ENCODE assay signal across 25 cellular contexts in genomic region chr14:69916396-69916795, GRCh38. TPM values are rescaled to one million over a fixed set of nuclear protein-coding genes. Genes with fewer than 3 reads are reported as not detected.
DNase-seq lines count a peak whose midpoint lies in the region; ATAC-seq, FAIRE-seq and TF ChIP-seq lines count a peak whose summit lies in the region.
"Had no signal": no experiment of that assay in that cellular context is flagged by ENCODE, and none has a peak within 500 bp of the region (broad histone marks: within the 10 kb centered on the region; RNA-seq: fewer than 3 reads in every experiment).

No MANE protein-coding gene starts in this region.

- H2BK120ac ChIP-seq in IMR-90 (ENCODE audit: low read depth, low read length), result no peak overlapping the region

- intact Hi-C loops in Calu3 (cut with micrococcal nuclease; ENCODE audit: unreplicated experiment), result no loop called here
- intact Hi-C loops in IMR-90 (cut with micrococcal nuclease), result no loop called here

- H2AFZ ChIP-seq in IMR-90 (replicated peaks; ENCODE audit: low read length, poor library complexity), result no peak overlapping the region

- H3K36me3 ChIP-seq in IMR-90 (ENCODE audit: control insufficient read depth, insufficient read depth, low read length), result no peaks in the 10 kb centered on the region; the same call in 1 of the 2 replicates
- H3K36me3 ChIP-seq: BLaER1 had no signal

- no peak overlapping the region for H2BK15ac ChIP-seq in IMR-90 (ENCODE audit: low read depth, low read length)

- no peak overlapping the region for H3K14ac ChIP-seq in IMR-90 (replicated peaks; ENCODE audit: low read depth, low read length)

- 0 out of 2 replicates have a peak, but pooled peaks cover 2% of the 10 kb centered on the region for H3K9me1 ChIP-seq in IMR-90 (ENCODE audit: insufficient read depth, low read length)

- H3K9me3 Mint-ChIP-seq in Calu3 (ENCODE audit: low read depth, unreplicated experiment), result no peaks in the 10 kb centered on the region
- no peaks in the 10 kb centered on the region for H3K9me3 Mint-ChIP-seq in nephron progenitor cell
- H3K9me3 Mint-ChIP-seq: CD8-positive, alpha-beta T cell had no signal

- H3K4me1 Mint-ChIP-seq in Calu3 (ENCODE audit: low read depth, unreplicated experiment) (peaks cover 24% of the 10 kb centered on the region), nephron progenitor cell (peaks cover 45% of the 10 kb centered on the region)
- H3K4me1 Mint-ChIP-seq: B cell; CD4-positive, CD25-positive, alpha-beta regulatory T cell had no signal

- no peak overlapping the region; the same call in 1 of the 2 replicates for H4K91ac ChIP-seq in IMR-90 (ENCODE audit: insufficient read depth, low read depth, low read length)

- WGBS in IMR-90 (ENCODE audit: extremely low coverage in 2 of 2, insufficient read length in 1 of 2), 2 experiments, result no CpG with 5 or more reads among the region's 1 CpG

- H3K27me3 ChIP-seq in IMR-90 (ENCODE audit: control insufficient read depth, insufficient read depth, low read length), result no peaks in the 10 kb centered on the region
- H3K27me3 ChIP-seq: BLaER1 had no signal

- FAIRE-seq in GM12892 (lab: Jason Lieb, UNC), result no peak
- FAIRE-seq: A204.1, D721Med, GM12878, GM18507, H1 had no signal

- no TSS peak for BruUV-seq in Calu3 (replicated peaks; lab: Mats Ljungman, UMichigan)
- BruUV-seq in IMR-90 (replicated peaks; lab: Mats Ljungman, UMichigan), result no TSS peak

- H2AK5ac ChIP-seq in IMR-90 (ENCODE audit: low read depth, low read length), result no peak overlapping the region

- CTCF ChIA-PET in Calu3 (lab: Charles Lee), result interaction anchor here (0.8 to 1.7 kb wide), 3 partner anchors 12 to 40 kb away, joined by 3 to 5 read pairs (median 3); no protein-coding TSS in a partner anchor
- CTCF ChIA-PET in IMR-90 (lab: Yijun Ruan, JAX), result interaction anchor here (1.6 kb wide), 1 partner anchor 39 kb away, joined by 5 read pairs; no protein-coding TSS in a partner anchor

- no peak overlapping the region for H2BK5ac ChIP-seq in IMR-90 (ENCODE audit: low read depth, low read length, poor library complexity, severe bottlenecking)

- in situ Hi-C loops in IMR-90 (cut with MboI; ENCODE audit: low sequenced_read_pairs), result no loop called here

- no peak overlapping the region for H3K9ac ChIP-seq in IMR-90 (ENCODE audit: low read depth, low read length)
- H3K9ac ChIP-seq: BLaER1 had no signal

- no peak overlapping the region for H3K56ac ChIP-seq in IMR-90 (ENCODE audit: extremely low read depth, insufficient read depth, low read length)

- ATAC-seq in IMR-90 (ENCODE audit: low read depth) (no peak), left lobe of liver (peak; percentile 57)
- ATAC-seq: CD8-positive, alpha-beta T cell; GM12878; HCT116 had no signal

- H3K27me3 Mint-ChIP-seq in Calu3 (ENCODE audit: unreplicated experiment) (no peaks in the 10 kb centered on the region), nephron progenitor cell (ENCODE audit: low read depth, poor library complexity) (peaks cover 4% of the 10 kb centered on the region)

- H3K27ac Mint-ChIP-seq in Calu3 (ENCODE audit: unreplicated experiment) (peak overlapping the region; percentile 2), nephron progenitor cell (peak overlapping the region; percentile 14)
- H3K27ac Mint-ChIP-seq: B cell; CD4-positive, CD25-positive, alpha-beta regulatory T cell; CD8-positive, alpha-beta T cell had no signal

- H3K4me1 ChIP-seq in IMR-90 (ENCODE audit: control insufficient read depth, insufficient read depth, low read length), result peaks cover 12% of the 10 kb centered on the region
- H3K4me1 ChIP-seq: BLaER1, Caco-2 had no signal

- H3K36me3 Mint-ChIP-seq in Calu3 (ENCODE audit: insufficient read depth, unreplicated experiment), result no peaks in the 10 kb centered on the region
- peaks cover 21% of the 10 kb centered on the region for H3K36me3 Mint-ChIP-seq in nephron progenitor cell (ENCODE audit: low read depth)
- H3K36me3 Mint-ChIP-seq: CD4-positive, CD25-positive, alpha-beta regulatory T cell; CD8-positive, alpha-beta T cell had no signal

- H4K8ac ChIP-seq in IMR-90 (ENCODE audit: low read depth in 2 of 2, low read length in 2 of 2), result no peak overlapping the region

- no peak for TF ChIP-seq POLR2A in IMR-90 (IDR thresholded peaks at IDR 0.05; ENCODE audit: low read depth, low read length)
- TF ChIP-seq POLR2A in GM12892 (IDR thresholded peaks at IDR 0.05; ENCODE audit: low read depth, low read length), result no peak

- H3K79me1 ChIP-seq in IMR-90 (ENCODE audit: low read depth in 1 of 2, low read length in 2 of 2), result peaks cover 0 to 16% of the 10 kb centered on the region in 2 experiments; a peak in 3 of 4 replicates

- H3K4me3 Mint-ChIP-seq in Calu3 (ENCODE audit: low read depth, unreplicated experiment), result no peak overlapping the region
- no peak overlapping the region for H3K4me3 Mint-ChIP-seq in nephron progenitor cell
- H3K4me3 Mint-ChIP-seq: B cell; CD4-positive, CD25-positive, alpha-beta regulatory T cell; CD8-positive, alpha-beta T cell had no signal

- no peak for TF ChIP-seq RAD21 in IMR-90 (IDR thresholded peaks at IDR 0.05; ENCODE audit: low read length)

- peaks cover 4% of the 10 kb centered on the region; the same call in 1 of the 2 replicates for H4K20me1 ChIP-seq in IMR-90 (ENCODE audit: insufficient read depth, low read length)
- H4K20me1 ChIP-seq: BLaER1 had no signal

- no peak overlapping the region for H3K23ac ChIP-seq in IMR-90 (ENCODE audit: low read depth, low read length)

- H2BK20ac ChIP-seq in IMR-90 (ENCODE audit: low read depth, low read length), result no peak overlapping the region

- no peak overlapping the region for H3K27ac ChIP-seq in IMR-90 (ENCODE audit: insufficient read depth, low read length)
- H3K27ac ChIP-seq: 22Rv1, BLaER1, C4-2B had no signal

- dilution Hi-C loops in IMR-90 (cut with HindIII; ENCODE audit: low sequenced_read_pairs, unreplicated experiment), result no loop called here

- no peak overlapping the region for H3K4ac ChIP-seq in IMR-90 (ENCODE audit: low read depth, low read length)

- POLR2A ChIA-PET in IMR-90 (lab: Charles Lee; ENCODE audit: unreplicated experiment), result no interaction called here

- no peak overlapping the region for H2AK9ac ChIP-seq in IMR-90 (replicated peaks; ENCODE audit: low read depth, low read length, poor library complexity)

- no peak overlapping the region; the same call in 1 of the 2 replicates for H4K5ac ChIP-seq in IMR-90 (ENCODE audit: low read depth, low read length)

- H3K4me3 ChIP-seq in IMR-90 (ENCODE audit: insufficient read depth, low read depth, low read length), result no peak overlapping the region
- H3K4me3 ChIP-seq: BLaER1, GM12878 had no signal

- TF ChIP-seq CTCF in Calu3 (IDR thresholded peaks at IDR 0.05; ENCODE audit: unreplicated experiment) (no peak), IMR-90 (conservative IDR thresholded peaks at IDR 0.05; ENCODE audit: low read depth, low read length) (no peak), nephron progenitor cell (IDR thresholded peaks at IDR 0.05) (no peak)

- H3K4me2 ChIP-seq in IMR-90 (ENCODE audit: low read depth, low read length), result no peak overlapping the region
- H3K4me2 ChIP-seq: BLaER1 had no signal

- H3K9me3 ChIP-seq in IMR-90 (ENCODE audit: control insufficient read depth, insufficient read depth, low read length), result no peaks in the 10 kb centered on the region
- H3K9me3 ChIP-seq: BLaER1, Caco-2 had no signal

- H3K18ac ChIP-seq in IMR-90 (ENCODE audit: low read depth, low read length), result peak overlapping the region; percentile 31; the same call in 1 of the 2 replicates

- DNase-seq in Calu3 (no peak), IMR-90 (no peak), left lobe of liver (ENCODE audit: low spot score) (no peak), nephron progenitor cell (no peak), NCI-H345 treated with DMSO at 0.1 percent for 48 hours (lab: John Stamatoyannopoulos, UW; ENCODE audit: unreplicated experiment) (no peak), GOT3 (lab: John Stamatoyannopoulos, UW) (no peak), GM12892 (ENCODE audit: insufficient read length) (no peak)
- DNase-seq: Caco-2; CD4-positive, CD25-positive, alpha-beta regulatory T cell; CD8-positive, alpha-beta T cell; DMS 273 treated with DMSO at 0.1 percent for 48 hours; DMS79; EL; GDM1; H7 had no signal

TF ChIP-seq in IMR-90, 13 proteins besides CTCF, POLR2A, EP300 and RAD21:
- no peak for TF ChIP-seq MAZ (IDR thresholded peaks at IDR 0.05; ENCODE audit: borderline replicate concordance, low read depth, low read length)
- TF ChIP-seq BHLHE40 (IDR thresholded peaks at IDR 0.05; ENCODE audit: low read depth, low read length), result no peak
- no peak for TF ChIP-seq FOS (IDR thresholded peaks at IDR 0.05; ENCODE audit: low read depth, low read length)
- no peak for TF ChIP-seq RFX5 (IDR thresholded peaks at IDR 0.05; ENCODE audit: low read depth, low read length)
- TF ChIP-seq, protein P1, sequence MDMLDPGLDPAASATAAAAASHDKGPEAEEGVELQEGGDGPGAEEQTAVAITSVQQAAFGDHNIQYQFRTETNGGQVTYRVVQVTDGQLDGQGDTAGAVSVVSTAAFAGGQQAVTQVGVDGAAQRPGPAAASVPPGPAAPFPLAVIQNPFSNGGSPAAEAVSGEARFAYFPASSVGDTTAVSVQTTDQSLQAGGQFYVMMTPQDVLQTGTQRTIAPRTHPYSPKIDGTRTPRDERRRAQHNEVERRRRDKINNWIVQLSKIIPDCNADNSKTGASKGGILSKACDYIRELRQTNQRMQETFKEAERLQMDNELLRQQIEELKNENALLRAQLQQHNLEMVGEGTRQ (IDR thresholded peaks at IDR 0.05; ENCODE audit: low read depth, low read length), result no peak
- TF ChIP-seq CEBPB (IDR thresholded peaks at IDR 0.05; ENCODE audit: low read depth, low read length), result no peak
- no peak for TF ChIP-seq CHD1 (IDR thresholded peaks at IDR 0.05; ENCODE audit: low read depth, low read length)

RNA-seq across cellular contexts. Expression of gene SMOC1, which starts 37.2 kb away (rescaled TPM):
- 21.4 and 39.6 TPM in 2 replicates for total RNA-seq in Calu3 (2022)
- total RNA-seq in IMR-90 (2012; rRNA removed), result 0.90 and 1.1 TPM in 2 replicates
- 3.2 and 4.1 TPM in 2 replicates for polyA plus RNA-seq in IMR-90 (2012; rRNA removed)
- polyA plus RNA-seq in IMR-90 (2012; cell fraction: cytosol; rRNA removed), result 7.7 and 8.9 TPM in 2 replicates
- 4.5 and 4.7 TPM in 2 replicates for polyA plus RNA-seq in IMR-90 (2012; cell fraction: nucleus; rRNA removed; ENCODE audit: low replicate concordance)
- total RNA-seq in left lobe of liver, result 75.6 TPM
- polyA plus RNA-seq in GM12892 (2012; ENCODE audit: missing spikeins), result not detected
- total RNA-seq: CD4-positive, CD25-positive, alpha-beta regulatory T cell; CD8-positive, alpha-beta T cell had no signal
- polyA plus RNA-seq: CD4-positive, CD25-positive, alpha-beta regulatory T cell had no signal

Comparison
In these comparisons a context has a peak if more than half of its experiments do, and no peak if none do; other contexts are left out.
1. RNA of gene SMOC1, which starts 37.2 kb away (total RNA-seq): 75.6 TPM in left lobe of liver (single experiment) and 21.4 to 39.6 TPM in Calu3; 0.90 to 1.1 TPM in IMR-90; every median in the first group is over 10 times any median in the second.